ENCODE assay signal across 8 cellular contexts in the genomic region with DNA sequence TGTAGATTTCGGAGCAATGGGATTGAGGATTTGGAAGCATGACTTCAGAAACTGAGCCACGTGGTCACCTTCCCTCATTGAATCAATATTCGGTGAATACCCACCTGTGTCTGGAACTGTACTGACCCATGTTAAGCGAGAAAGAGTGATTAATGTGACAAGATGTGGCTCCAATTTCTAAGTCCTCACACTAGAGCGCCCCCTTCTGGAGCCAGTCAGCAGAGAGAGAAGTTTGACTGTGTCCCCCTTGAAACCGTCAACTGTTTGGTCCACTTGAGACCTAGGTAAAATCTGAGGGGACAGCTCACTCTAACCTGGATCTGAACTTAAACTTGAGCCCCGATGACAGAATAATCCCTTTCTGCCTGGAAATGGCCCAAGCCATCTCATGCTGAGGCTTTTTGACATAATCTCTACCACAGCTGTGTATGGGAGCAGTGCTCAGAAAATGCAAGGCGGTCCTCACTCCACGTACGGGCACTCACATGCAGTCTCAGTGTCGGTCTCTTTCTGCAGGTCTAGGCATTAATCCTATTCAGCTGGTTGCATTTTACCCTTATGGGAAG. TPM values are rescaled to one million over a fixed set of nuclear protein-coding genes. Genes with fewer than 3 reads are reported as not detected.
DNase-seq lines count a peak whose midpoint lies in the region; ATAC-seq and TF ChIP-seq lines count a peak whose summit lies in the region.

No MANE protein-coding gene starts in this region.

- ATAC-seq in GM18520 (IDR thresholded peaks at IDR 0.05; ENCODE audit: unreplicated experiment) = no peak

- TF ChIP-seq EP300 in suprapubic skin (IDR thresholded peaks at IDR 0.05) = no peak

- H3K4me1 ChIP-seq in suprapubic skin = peaks cover 48% of the 10 kb centered on the region

- no peak overlapping the region for H3K4me3 ChIP-seq in suprapubic skin

- peaks cover 2% of the 10 kb centered on the region for H3K36me3 ChIP-seq in suprapubic skin

- peak; percentile 9 to 38 for DNase-seq in activated CD4-positive, alpha-beta T cell treated with anti-CD3 and anti-CD28 coated beads for 24 hours (ENCODE audit: low read depth in 2 of 2)
- DNase-seq in activated CD4-positive, alpha-beta T cell treated with anti-CD3 and anti-CD28 coated beads for 1 hour = no peak
- DNase-seq in activated T-cell treated with anti-CD3 and anti-CD28 coated beads for 24 hours (ENCODE audit: low read depth) = peak; percentile 16
- DNase-seq in iPS-NIHi11 (ENCODE audit: low spot score) = peak; percentile 70
- DNase-seq in suprapubic skin (ENCODE audit: low spot score in 2 of 2) = no peak
- no peak for DNase-seq in NOMO-1 treated with DMSO at 0.1 percent for 48 hours (lab: John Stamatoyannopoulos, UW; ENCODE audit: unreplicated experiment)
- DNase-seq in SW480 (ENCODE audit: low spot score) = no peak

- TF ChIP-seq POLR2A in suprapubic skin (IDR thresholded peaks at IDR 0.05) = no peak

- WGBS in suprapubic skin = 74% methylated on average over 11 of the region's 11 CpGs

- no peaks in the 10 kb centered on the region for H3K9me3 ChIP-seq in suprapubic skin

- H3K27ac ChIP-seq in suprapubic skin = peak overlapping the region; percentile 68

- H3K27me3 ChIP-seq in suprapubic skin = no peaks in the 10 kb centered on the region

- peak in 1 of 2 donors; percentile 13 for TF ChIP-seq CTCF in suprapubic skin (IDR thresholded peaks at IDR 0.05)

RNA-seq across cellular contexts. Expression of gene LIMD1, which starts 47.8 kb away (rescaled TPM):
- 10 to 100 TPM; 16.6 to 55.4 (median 26.3) TPM for total RNA-seq in suprapubic skin

Comparison
In these comparisons a context has a peak if more than half of its experiments do, and no peak if none do; other contexts are left out.
1. DNase-seq: peak in activated CD4-positive, alpha-beta T cell treated with anti-CD3 and anti-CD28 coated beads for 24 hours (2 of 2), activated T-cell treated with anti-CD3 and anti-CD28 coated beads for 24 hours (single experiment) and iPS-NIHi11 (single experiment); none in activated CD4-positive, alpha-beta T cell treated with anti-CD3 and anti-CD28 coated beads for 1 hour (single experiment), suprapubic skin (0 of 2), NOMO-1 treated with DMSO at 0.1 percent for 48 hours (single experiment) and SW480 (single experiment).